ENCODE assay signal across 17 cellular contexts in the genomic region with DNA sequence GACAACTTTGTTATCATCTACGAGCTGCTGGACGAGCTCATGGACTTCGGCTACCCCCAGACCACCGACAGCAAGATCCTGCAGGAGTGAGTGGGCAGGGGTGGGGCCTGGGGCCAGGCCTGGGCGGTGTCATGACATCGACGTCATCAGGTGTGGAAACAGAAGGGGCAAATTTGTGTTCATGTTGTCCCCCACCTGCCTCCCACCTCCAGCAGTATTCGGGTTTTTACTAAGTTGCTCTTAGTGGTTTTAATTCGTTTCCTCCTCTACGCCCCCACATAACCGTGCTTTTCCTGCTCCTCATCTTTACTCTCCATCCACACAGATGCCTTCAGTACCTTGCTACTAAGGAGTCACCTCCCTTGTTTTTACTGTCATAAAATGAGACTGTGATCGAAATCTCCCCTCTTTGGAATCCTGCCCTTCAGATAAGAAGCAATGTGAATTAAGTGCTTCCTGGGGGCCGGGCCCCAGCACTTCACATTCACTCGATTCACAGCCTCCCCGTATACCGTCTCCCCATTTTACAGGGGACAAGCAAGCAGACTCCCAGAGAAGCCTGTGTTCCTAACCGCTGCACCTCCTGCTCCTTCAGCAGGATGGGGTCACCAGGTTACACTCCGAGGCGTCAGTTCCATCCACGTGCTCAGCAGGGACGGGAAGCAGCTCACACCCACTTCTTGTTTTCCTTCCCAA. TPM values are rescaled to one million over a fixed set of nuclear protein-coding genes. Genes with fewer than 3 reads are reported as not detected.
DNase-seq lines count a peak whose midpoint lies in the region; ATAC-seq and TF ChIP-seq lines count a peak whose summit lies in the region.
"Had no signal": no experiment of that assay in that cellular context is flagged by ENCODE, and none has a peak within 500 bp of the region (broad histone marks: within the 10 kb centered on the region; RNA-seq: fewer than 3 reads in every experiment).

No MANE protein-coding gene starts in this region.

- POLR2A ChIA-PET in naive thymus-derived CD8-positive, alpha-beta T cell (lab: Charles Lee): interaction anchor here (0.8 to 4.0 kb wide), 8 partner anchors 9 to 164 kb away, joined by 3 to 25 read pairs (median 4); a partner anchor contains a TSS

- peak overlapping the region; percentile 2 for H3K4me3 Mint-ChIP-seq in activated T-cell treated with anti-CD3 and anti-CD28 coated beads, Interleukin-2, amount 50 U/mL, for 4 hours
- peak overlapping the region; percentile 46 to 86 (median 76) for H3K4me3 Mint-ChIP-seq in naive thymus-derived CD8-positive, alpha-beta T cell
- H3K4me3 Mint-ChIP-seq: H9, neural progenitor cell had no signal

- peak; percentile 50 for DNase-seq in stimulated activated CD4-positive, alpha-beta T cell treated with anti-CD3 and anti-CD28 coated beads, Interleukin-15, amount 100 ng/mL, for 24 hours
- no peak for DNase-seq in stimulated activated CD4-positive, alpha-beta T cell treated with anti-CD3 and anti-CD28 coated beads, Interleukin-1b, Interleukin-23, amount 100 ng/mL, for 48 hours
- no peak for DNase-seq in activated T-cell treated with anti-CD3 and anti-CD28 coated beads, Interleukin-2, amount 50 U/mL, for 4 hours
- DNase-seq in naive thymus-derived CD8-positive, alpha-beta T cell: peak in 7 of 10 donors; percentile 32 to 64 (median 43)
- no peak for DNase-seq in HuH-7.5 (ENCODE audit: low spot score)
- DNase-seq in left ventricle myocardium inferior: no peak
- DNase-seq in EL: no peak
- DNase-seq: GDM1; H9; midbrain; stimulated activated CD4-positive, alpha-beta T cell treated with anti-CD3 and anti-CD28 coated beads, Interleukin-12 subunit alpha, Interleukin-12 subunit beta, amount 100 ng/mL, for 4 hours had no signal

- peaks cover 73% of the 10 kb centered on the region for H3K36me3 ChIP-seq in left ventricle myocardium inferior
- H3K36me3 ChIP-seq: neural progenitor cell had no signal

- no peaks in the 10 kb centered on the region for H3K27me3 Mint-ChIP-seq in activated T-cell treated with anti-CD3 and anti-CD28 coated beads, Interleukin-2, amount 50 U/mL, for 4 hours (ENCODE audit: low read depth)
- H3K27me3 Mint-ChIP-seq in naive thymus-derived CD8-positive, alpha-beta T cell: no peaks in the 10 kb centered on the region
- H3K27me3 Mint-ChIP-seq: IgD-negative memory B cell had no signal

- peaks cover 40% of the 10 kb centered on the region for H3K4me1 Mint-ChIP-seq in activated T-cell treated with anti-CD3 and anti-CD28 coated beads, Interleukin-2, amount 50 U/mL, for 4 hours (ENCODE audit: low read depth)
- peaks cover 42 to 84% (median 78%) of the 10 kb centered on the region in 4 donors for H3K4me1 Mint-ChIP-seq in naive thymus-derived CD8-positive, alpha-beta T cell
- H3K4me1 Mint-ChIP-seq: H9 had no signal

- H3K27me3 ChIP-seq in left ventricle myocardium inferior (ENCODE audit: low read depth): no peaks in the 10 kb centered on the region
- H3K27me3 ChIP-seq: esophagus muscularis mucosa, neural progenitor cell had no signal

- H3K27ac Mint-ChIP-seq in naive thymus-derived CD8-positive, alpha-beta T cell: peak overlapping the region; percentile 82 to 98 (median 94)
- H3K27ac Mint-ChIP-seq: neural progenitor cell had no signal

- no peak for TF ChIP-seq CTCF in left ventricle myocardium inferior (IDR thresholded peaks at IDR 0.05; ENCODE audit: borderline replicate concordance)

- no peak overlapping the region for H3K27ac ChIP-seq in left ventricle myocardium inferior (replicated peaks)
- H3K27ac ChIP-seq: esophagus muscularis mucosa, HL-60, neural progenitor cell had no signal

- ATAC-seq in activated T-cell treated with anti-CD3 and anti-CD28 coated beads, Interleukin-2, amount 50 U/mL, for 4 hours: peak; percentile 52 to 64
- ATAC-seq in naive thymus-derived CD8-positive, alpha-beta T cell: peak; percentile 63 to 71
- ATAC-seq: GM12878 had no signal

- H3K9me3 ChIP-seq in left ventricle myocardium inferior (replicated peaks): no peaks in the 10 kb centered on the region
- H3K9me3 ChIP-seq: esophagus muscularis mucosa had no signal

- H3K9me3 Mint-ChIP-seq in activated T-cell treated with anti-CD3 and anti-CD28 coated beads, Interleukin-2, amount 50 U/mL, for 4 hours: no peaks in the 10 kb centered on the region
- H3K9me3 Mint-ChIP-seq in naive thymus-derived CD8-positive, alpha-beta T cell: peaks cover 0 to 2% (median 0%) of the 10 kb centered on the region in 9 donors
- H3K9me3 Mint-ChIP-seq: H9, IgD-negative memory B cell had no signal

- intact Hi-C loops in left ventricle myocardium inferior (cut with micrococcal nuclease): no loop called here

- peaks cover 46% of the 10 kb centered on the region for H3K36me3 Mint-ChIP-seq in activated T-cell treated with anti-CD3 and anti-CD28 coated beads, Interleukin-2, amount 50 U/mL, for 4 hours (ENCODE audit: insufficient read depth)
- peaks cover 0 to 76% (median 43%) of the 10 kb centered on the region in 3 donors for H3K36me3 Mint-ChIP-seq in naive thymus-derived CD8-positive, alpha-beta T cell

- H3K4me3 ChIP-seq in left ventricle myocardium inferior: no peak overlapping the region
- H3K4me3 ChIP-seq: esophagus muscularis mucosa, GM12878, neural progenitor cell had no signal

- H3K4me1 ChIP-seq in left ventricle myocardium inferior: peaks cover 27% of the 10 kb centered on the region
- H3K4me1 ChIP-seq: neural progenitor cell had no signal

RNA-seq across cellular contexts. Expression of a gene that starts 10.5 kb away (rescaled TPM):
- 100 to 1,000 TPM in 2 of 3 donors, 10 to 100 TPM in 1; 93.4 to 109 (median 106) TPM for total RNA-seq in activated T-cell treated with anti-CD3 and anti-CD28 coated beads, Interleukin-2, amount 50 U/mL, for 4 hours
- total RNA-seq in naive thymus-derived CD8-positive, alpha-beta T cell: 100 to 1,000 TPM; 151 to 154 TPM
- 100 to 1,000 TPM; 195 to 288 (median 241) TPM for polyA plus RNA-seq in naive thymus-derived CD8-positive, alpha-beta T cell
- 38.5 TPM for total RNA-seq in left ventricle myocardium inferior

RNA-seq across cellular contexts. Expression of a gene that starts 23.0 kb away (rescaled TPM):
- 10 to 100 TPM; 53.4 to 60.1 (median 56.4) TPM for total RNA-seq in activated T-cell treated with anti-CD3 and anti-CD28 coated beads, Interleukin-2, amount 50 U/mL, for 4 hours
- 10 to 100 TPM; 70.3 to 74.3 TPM for total RNA-seq in naive thymus-derived CD8-positive, alpha-beta T cell
- 100 to 1,000 TPM; 150 to 205 (median 183) TPM for polyA plus RNA-seq in naive thymus-derived CD8-positive, alpha-beta T cell
- 34.3 TPM for total RNA-seq in left ventricle myocardium inferior

RNA-seq across cellular contexts. Expression of a gene that starts 34.9 kb away (rescaled TPM):
- total RNA-seq in activated T-cell treated with anti-CD3 and anti-CD28 coated beads, Interleukin-2, amount 50 U/mL, for 4 hours: not detected
- total RNA-seq in naive thymus-derived CD8-positive, alpha-beta T cell: not detected
- polyA plus RNA-seq in naive thymus-derived CD8-positive, alpha-beta T cell: not detected
- not detected for total RNA-seq in left ventricle myocardium inferior
- total RNA-seq: esophagus muscularis mucosa, GM12878, H9, urinary bladder had no signal
- polyA plus RNA-seq: IgD-negative memory B cell, urinary bladder had no signal

Comparison
In these comparisons a context has a peak if more than half of its experiments do, and no peak if none do; other contexts are left out.
1. DNase-seq: peak in stimulated activated CD4-positive, alpha-beta T cell treated with anti-CD3 and anti-CD28 coated beads, Interleukin-15, amount 100 ng/mL, for 24 hours (single experiment) and naive thymus-derived CD8-positive, alpha-beta T cell (7 of 10); none in stimulated activated CD4-positive, alpha-beta T cell treated with anti-CD3 and anti-CD28 coated beads, Interleukin-1b, Interleukin-23, amount 100 ng/mL, for 48 hours (single experiment), activated T-cell treated with anti-CD3 and anti-CD28 coated beads, Interleukin-2, amount 50 U/mL, for 4 hours (single experiment), HuH-7.5 (single experiment), left ventricle myocardium inferior (single experiment) and EL (single experiment).